In the genomic region with DNA sequence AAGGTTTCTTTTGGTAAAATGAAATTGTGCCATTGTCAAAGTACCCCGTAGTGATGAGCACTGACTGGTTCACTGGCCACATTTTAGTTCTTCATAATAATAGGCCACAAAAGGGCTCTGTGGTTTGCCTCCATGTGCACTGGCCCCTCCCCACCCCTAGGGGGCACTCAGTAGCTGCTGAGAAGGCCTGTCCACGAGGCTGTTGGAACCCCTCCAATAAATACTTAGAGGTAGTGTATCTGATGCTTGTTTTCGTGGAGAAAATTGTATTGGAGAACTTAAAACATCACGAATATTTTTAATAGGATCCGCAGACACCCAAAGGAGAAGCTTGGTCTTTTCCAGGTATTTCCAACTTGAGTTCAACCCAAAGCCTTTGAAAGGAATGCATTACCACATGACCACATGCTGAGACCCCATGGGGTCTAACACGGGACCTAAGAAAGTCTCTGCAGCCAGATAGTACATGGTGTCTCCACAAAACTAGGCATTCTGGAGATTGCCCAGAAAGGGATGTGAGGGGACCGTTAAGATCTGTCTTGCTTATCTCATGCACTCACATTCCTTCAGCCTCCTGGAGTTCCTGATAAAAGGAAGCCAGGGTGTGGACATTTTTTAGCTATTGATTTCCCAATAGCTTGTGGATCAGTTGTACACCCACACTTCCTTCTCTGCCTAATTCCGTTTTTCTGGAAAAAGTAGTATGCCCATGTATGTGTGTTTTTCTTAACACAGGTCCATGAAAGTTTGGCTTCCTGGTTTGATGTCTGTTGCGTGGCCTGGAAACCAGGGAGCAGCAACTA, we compare ENCODE assay signal across 8 cellular contexts. TPM values are rescaled to one million over a fixed set of nuclear protein-coding genes. Genes with fewer than 3 reads are reported as not detected.
A peak's percentile ranks its signal among the peaks of the same experiment; 100 is the strongest.
DNase-seq lines count a peak whose midpoint lies in the region; ATAC-seq and TF ChIP-seq lines count a peak whose summit lies in the region.

No MANE protein-coding gene starts in this region.

- no peaks in the 10 kb centered on the region for H3K4me1 ChIP-seq in MM.1S (ENCODE audit: low read length)

- peak; percentile 64 for ATAC-seq in GM21529 (IDR thresholded peaks at IDR 0.05; ENCODE audit: unreplicated experiment)
- no peak for ATAC-seq in HG02588 (IDR thresholded peaks at IDR 0.05; ENCODE audit: unreplicated experiment)

- H3K4me2 ChIP-seq in MM.1S (ENCODE audit: low read depth, low read length): no peak overlapping the region

- H3K27me3 ChIP-seq in MM.1S (replicated peaks; ENCODE audit: insufficient read depth, low read length) (no peaks in the 10 kb centered on the region), WERI-Rb-1 (ENCODE audit: insufficient read depth, low read depth, severe bottlenecking) (no peaks in the 10 kb centered on the region)

- no peaks in the 10 kb centered on the region for H4K20me1 ChIP-seq in MM.1S (ENCODE audit: insufficient read depth, low read length)

- no peak overlapping the region for H3K27ac ChIP-seq in MM.1S (ENCODE audit: low read length)
- no peak overlapping the region for H3K27ac ChIP-seq in WERI-Rb-1

- H3K36me3 ChIP-seq in MM.1S (replicated peaks; ENCODE audit: insufficient read depth, low read length): no peaks in the 10 kb centered on the region
- H3K36me3 ChIP-seq in WERI-Rb-1: no peaks in the 10 kb centered on the region

- no peak overlapping the region for H3K9ac ChIP-seq in MM.1S (ENCODE audit: low read length)

- no peaks in the 10 kb centered on the region for H3K9me3 ChIP-seq in MM.1S (replicated peaks; ENCODE audit: insufficient read depth, low read length)
- no peaks in the 10 kb centered on the region for H3K9me3 ChIP-seq in WERI-Rb-1 (ENCODE audit: severe bottlenecking)

- no peaks in the 10 kb centered on the region for H3K79me2 ChIP-seq in MM.1S (ENCODE audit: low read length)

- DNase-seq in NCI-H510A treated with DMSO at 0.1 percent for 48 hours (lab: John Stamatoyannopoulos, UW) (peak; percentile 10), NCI-H510A (lab: John Stamatoyannopoulos, UW) (no peak), MM.1S (peak; percentile 51), WERI-Rb-1 (peak; percentile 68), fibroblast of villous mesenchyme (ENCODE audit: low read depth) (peak; percentile 74), pulmonary artery endothelial cell (ENCODE audit: low read depth, low spot score) (peak; percentile 47)

- H2AFZ ChIP-seq in MM.1S (ENCODE audit: low read length): no peak overlapping the region

- TF ChIP-seq CTCF in MM.1S (IDR thresholded peaks at IDR 0.05; ENCODE audit: low read length): peak; percentile 81
- TF ChIP-seq CTCF in WERI-Rb-1 (IDR thresholded peaks at IDR 0.05; ENCODE audit: low read depth, low read length): peak; percentile 82
- TF ChIP-seq CTCF in fibroblast of villous mesenchyme (IDR thresholded peaks at IDR 0.05; ENCODE audit: insufficient read depth, low read depth, low read length): peak; percentile 95

- H3K4me3 ChIP-seq in MM.1S (ENCODE audit: low read length) (no peak overlapping the region), WERI-Rb-1 (ENCODE audit: low read depth, low read length) (no peak overlapping the region), fibroblast of villous mesenchyme (ENCODE audit: low read depth, low read length) (no peak overlapping the region)

- H3F3A ChIP-seq in MM.1S (ENCODE audit: insufficient read depth, low read length): no peaks in the 10 kb centered on the region

- no peaks in the 10 kb centered on the region for H3K9me2 ChIP-seq in MM.1S (replicated peaks; ENCODE audit: insufficient read depth, low read length)

RNA-seq across cellular contexts. Expression of gene NOSTRIN, which starts 28.5 kb away (rescaled TPM):
- total RNA-seq in fibroblast of villous mesenchyme (0.32 and 0.43 TPM in 2 replicates), pulmonary artery endothelial cell (0.07 and 1.4 TPM in 2 replicates)
